29 cellular contexts compared by ENCODE assay signal in the genomic region with DNA sequence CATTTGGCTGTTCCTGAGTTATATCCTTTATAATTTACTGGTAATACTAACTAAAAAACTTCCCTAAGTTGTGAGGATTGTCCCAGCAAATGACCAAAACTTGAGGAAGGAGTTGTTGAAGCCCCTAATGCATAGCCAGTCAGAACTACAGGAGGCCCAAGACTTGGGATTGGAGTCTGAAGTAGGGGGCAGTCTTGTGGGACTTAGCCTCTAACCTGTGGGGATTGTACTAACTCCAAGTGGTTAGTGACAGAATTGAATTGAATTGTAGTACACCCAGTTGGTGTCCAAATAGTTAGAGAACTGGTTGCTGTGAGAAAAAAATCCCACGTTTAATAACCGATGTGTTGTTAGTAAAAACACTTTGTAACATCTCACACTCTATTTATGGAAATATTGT.
"Had no signal": no experiment of that assay in that cellular context is flagged by ENCODE, and none has a peak within 500 bp of the region (broad histone marks: within the 10 kb centered on the region; RNA-seq: fewer than 3 reads in every experiment).

No MANE protein-coding gene starts in this region.

- H3K36me3 Mint-ChIP-seq: activated naive CD8-positive, alpha-beta T cell had no signal

- H3K27ac Mint-ChIP-seq: activated B cell treated with CpG ODN at 0.5 μM for 24 hours; activated CD8-positive, alpha-beta T cell treated with anti-CD3 and anti-CD28 coated beads for 36 hours; activated naive CD8-positive, alpha-beta T cell; activated T-helper 17 cell treated with anti-CD3 and anti-CD28 coated beads, Interleukin-2, amount 50 U/mL, for 72 hours; dendritic cell treated with granulocyte-macrophage colony-stimulating factor and Interleukin-4, amounts not matched to agents 40 ng/mL and 50 ng/mL, for 4 days had no signal

- H3K4me1 Mint-ChIP-seq: activated B cell treated with CpG ODN at 0.5 μM for 24 hours; activated T-helper 17 cell treated with anti-CD3 and anti-CD28 coated beads, Interleukin-2, amount 50 U/mL, for 72 hours; central memory CD8-positive, alpha-beta T cell had no signal

- H3K27me3 ChIP-seq: brain microvascular endothelial cell, dorsolateral prefrontal cortex, esophagus muscularis mucosa, foreskin keratinocyte, gastrocnemius medialis had no signal

- H3K4me3 ChIP-seq: coronary artery, dorsolateral prefrontal cortex, esophagus muscularis mucosa, gastrocnemius medialis had no signal

- H3K4me3 Mint-ChIP-seq: activated B cell treated with CpG ODN at 0.5 μM for 24 hours; activated CD8-positive, alpha-beta T cell treated with anti-CD3 and anti-CD28 coated beads for 36 hours; activated naive CD8-positive, alpha-beta T cell; activated T-cell treated with anti-CD3 and anti-CD28 coated beads, Interleukin-2, amount 50 U/mL, for 4 hours; activated T-helper 17 cell treated with anti-CD3 and anti-CD28 coated beads, Interleukin-2, amount 50 U/mL, for 72 hours; central memory CD8-positive, alpha-beta T cell; dendritic cell treated with granulocyte-macrophage colony-stimulating factor and Interleukin-4, amounts not matched to agents 40 ng/mL and 50 ng/mL, for 4 days had no signal

- H3K27ac ChIP-seq: brain microvascular endothelial cell, coronary artery, dorsolateral prefrontal cortex, esophagus muscularis mucosa, foreskin keratinocyte, gastrocnemius medialis had no signal

- H3K27me3 Mint-ChIP-seq: activated B cell treated with CpG ODN at 0.5 μM for 24 hours; activated CD8-positive, alpha-beta T cell treated with anti-CD3 and anti-CD28 coated beads for 36 hours; activated naive CD8-positive, alpha-beta T cell; activated T-helper 17 cell treated with anti-CD3 and anti-CD28 coated beads, Interleukin-2, amount 50 U/mL, for 72 hours; central memory CD8-positive, alpha-beta T cell; dendritic cell treated with granulocyte-macrophage colony-stimulating factor and Interleukin-4, amounts not matched to agents 40 ng/mL and 50 ng/mL, for 4 days had no signal

- H3K9me3 ChIP-seq: esophagus muscularis mucosa, gastrocnemius medialis had no signal

- DNase-seq: activated B cell treated with CpG ODN at 0.5 μM for 24 hours; activated CD4-positive, alpha-beta T cell treated with anti-CD3 and anti-CD28 coated beads for 48 hours; activated CD4-positive, alpha-beta T cell treated with anti-CD3 and anti-CD28 coated beads, Interleukin-2, amount 50 U/mL, for 1 hour; activated CD4-positive, alpha-beta T cell treated with anti-CD3 and anti-CD28 coated beads, Interleukin-2, amount 50 U/mL, for 48 hours; activated CD8-positive, alpha-beta memory T cell treated with anti-CD3 and anti-CD28 coated beads for 24 hours; activated CD8-positive, alpha-beta T cell treated with anti-CD3 and anti-CD28 coated beads for 36 hours; activated effector memory CD4-positive, alpha-beta T cell treated with Interleukin-2 at 50 U/mL for 16 hours; activated gamma-delta T cell treated with Interleukin-2 at 50 U/mL for 16 hours; activated naive CD4-positive, alpha-beta T cell treated with anti-CD3 and anti-CD28 coated beads, Interleukin-2, amount 50 U/mL, for 16 hours; activated naive CD4-positive, alpha-beta T cell treated with Interleukin-2 at 50 U/mL for 16 hours; activated T-cell treated with anti-CD3 and anti-CD28 coated beads, Interleukin-2, amount 50 U/mL, for 4 hours; amniotic stem cell; anterior cingulate cortex; brain microvascular endothelial cell; dorsolateral prefrontal cortex; effector memory CD4-positive, alpha-beta T cell; erythroblast; foreskin keratinocyte; gastrocnemius medialis; glutamatergic neuron; T-helper 1 cell; T-helper 2 cell had no signal

- H3K4me1 ChIP-seq: esophagus muscularis mucosa, foreskin keratinocyte, gastrocnemius medialis had no signal

- H3K36me3 ChIP-seq: brain microvascular endothelial cell, esophagus muscularis mucosa, gastrocnemius medialis had no signal

- ATAC-seq: activated CD4-positive, CD25-positive, alpha-beta regulatory T cell treated with anti-CD3 and anti-CD28 coated beads, Interleukin-2, amount 50 U/mL, for 24 hours; activated CD8-positive, alpha-beta T cell treated with anti-CD3 and anti-CD28 coated beads for 36 hours; activated T-cell treated with anti-CD3 and anti-CD28 coated beads, Interleukin-2, amount 50 U/mL, for 4 hours; activated T-helper 17 cell treated with anti-CD3 and anti-CD28 coated beads, Interleukin-2, amount 50 U/mL, for 72 hours; foreskin keratinocyte; gastrocnemius medialis had no signal

- H3K9me3 Mint-ChIP-seq: dendritic cell treated with granulocyte-macrophage colony-stimulating factor and Interleukin-4, amounts not matched to agents 40 ng/mL and 50 ng/mL, for 4 days had no signal
